ENCODE assay signal across 15 cellular contexts in the genomic region with DNA sequence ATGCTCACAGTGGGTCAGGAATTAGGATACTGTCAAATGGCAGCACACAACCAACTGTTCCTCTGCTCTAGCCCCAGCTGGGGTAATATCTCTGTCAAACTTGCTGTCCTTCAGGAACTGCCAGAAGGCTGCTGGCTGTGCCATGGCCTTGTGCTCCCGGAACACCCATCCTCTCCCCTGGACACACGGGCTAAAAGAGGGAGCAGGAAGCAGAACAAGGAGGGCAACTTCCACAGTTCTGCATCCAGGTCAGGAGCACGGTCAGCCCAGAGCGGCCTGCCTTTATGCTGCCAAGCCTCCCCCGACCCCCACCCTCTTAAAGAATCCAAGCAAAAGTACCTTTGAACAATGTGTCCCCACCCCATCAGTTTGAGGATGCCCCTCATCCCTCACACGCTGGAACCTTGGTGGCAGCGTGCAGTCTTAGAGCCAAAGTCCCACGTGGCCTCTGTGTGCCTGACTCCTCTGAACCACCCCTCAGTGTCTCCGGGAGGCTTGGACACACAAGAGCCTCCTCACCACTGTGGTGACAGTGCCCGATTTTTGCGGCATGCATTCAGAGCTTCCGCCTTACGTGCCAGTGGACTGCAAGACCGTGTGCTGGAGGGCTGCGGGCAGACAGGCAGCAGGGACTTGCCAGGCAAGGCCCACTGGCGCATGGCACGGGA.
DNase-seq lines count a peak whose midpoint lies in the region; ATAC-seq, FAIRE-seq and TF ChIP-seq lines count a peak whose summit lies in the region.
"Had no signal": no experiment of that assay in that cellular context is flagged by ENCODE, and none has a peak within 500 bp of the region (broad histone marks: within the 10 kb centered on the region; RNA-seq: fewer than 3 reads in every experiment).

No MANE protein-coding gene starts in this region.

- 97% methylated on average over 7 of the region's 17 CpGs for WGBS in HepG2 (ENCODE audit: low lambda C conversion rate)

- H3K4me1 ChIP-seq in HepG2 (ENCODE audit: insufficient read depth, low read length), result peaks cover 18% of the 10 kb centered on the region

- H3K27me3 ChIP-seq in HepG2 (ENCODE audit: control insufficient read depth in 1 of 2, insufficient read depth in 2 of 2, low read length in 2 of 2), result no peaks in the 10 kb centered on the region
- H3K27me3 ChIP-seq: tibial artery had no signal

- no peak for ATAC-seq in activated B cell treated with CpG ODN at 0.5 μM for 24 hours (ENCODE audit: low read depth)
- no peak; the same call in 2 of the 3 replicates for ATAC-seq in HepG2
- no peak for ATAC-seq in stimulated activated memory B cell treated with anti-CD40 and anti-IgM and Interleukin-4, amounts not matched to agents 10 μg/mL and 1 μg/mL and 100 μg/mL, for 72 hours
- ATAC-seq in HG03378 (IDR thresholded peaks at IDR 0.05; ENCODE audit: unreplicated experiment), result no peak

- peaks cover 90% of the 10 kb centered on the region for H3K36me3 Mint-ChIP-seq in activated B cell treated with CpG ODN at 0.5 μM for 24 hours (ENCODE audit: low read depth)
- H3K36me3 Mint-ChIP-seq in stimulated activated memory B cell treated with anti-CD40 and anti-IgM and Interleukin-4, amounts not matched to agents 10 μg/mL and 1 μg/mL and 100 μg/mL, for 72 hours, result peaks cover 54% of the 10 kb centered on the region

- H3K4me3 ChIP-seq in HepG2 (replicated peaks in 1 of 3; ENCODE audit: insufficient read depth in 1 of 3, low read depth in 2 of 3, low read length in 3 of 3), result no peak overlapping the region
- H3K4me3 ChIP-seq: tibial artery had no signal

- no peak for TF ChIP-seq RAD21 in HepG2 (CRISPR knock-in tag; IDR thresholded peaks at IDR 0.05)

- no peak for TF ChIP-seq POLR2A in HepG2 (IDR thresholded peaks at IDR 0.05; ENCODE audit: insufficient read depth in 1 of 2, low read depth in 2 of 2, low read length in 2 of 2)

- no peak for TF ChIP-seq CTCF in activated B cell treated with CpG ODN at 0.5 μM for 24 hours (IDR thresholded peaks at IDR 0.05)
- no peak for TF ChIP-seq CTCF in HepG2 (CRISPR knock-in tag; IDR thresholded peaks at IDR 0.05)

- TF ChIP-seq EP300 in HepG2 (IDR thresholded peaks at IDR 0.05; ENCODE audit: low read depth in 2 of 2, low read length in 2 of 2) (no peak), HepG2 (CRISPR knock-in tag; IDR thresholded peaks at IDR 0.05; ENCODE audit: borderline replicate concordance) (no peak)

- H3K9me3 ChIP-seq in HepG2 (ENCODE audit: low read length), result no peaks in the 10 kb centered on the region
- H3K9me3 ChIP-seq: tibial artery had no signal

- no peaks in the 10 kb centered on the region for H3K9me3 Mint-ChIP-seq in activated B cell treated with CpG ODN at 0.5 μM for 24 hours
- H3K9me3 Mint-ChIP-seq in stimulated activated memory B cell treated with anti-CD40 and anti-IgM and Interleukin-4, amounts not matched to agents 10 μg/mL and 1 μg/mL and 100 μg/mL, for 72 hours, result no peaks in the 10 kb centered on the region

- intact Hi-C loops in activated B cell treated with CpG ODN at 0.5 μM for 24 hours (cut with micrococcal nuclease), result no loop called here
- intact Hi-C loops in HepG2 (cut with micrococcal nuclease; ENCODE audit: unreplicated experiment), result no loop called here

- H3K4me1 Mint-ChIP-seq in activated B cell treated with CpG ODN at 0.5 μM for 24 hours, result peaks cover 2% of the 10 kb centered on the region
- peaks cover 21% of the 10 kb centered on the region for H3K4me1 Mint-ChIP-seq in stimulated activated memory B cell treated with anti-CD40 and anti-IgM and Interleukin-4, amounts not matched to agents 10 μg/mL and 1 μg/mL and 100 μg/mL, for 72 hours

- no peak overlapping the region for H3K4me3 Mint-ChIP-seq in activated B cell treated with CpG ODN at 0.5 μM for 24 hours
- peak overlapping the region; percentile 1 for H3K4me3 Mint-ChIP-seq in stimulated activated memory B cell treated with anti-CD40 and anti-IgM and Interleukin-4, amounts not matched to agents 10 μg/mL and 1 μg/mL and 100 μg/mL, for 72 hours

- in situ Hi-C loops in HepG2 (cut with HindIII; ENCODE audit: extremely low pct_ligation_motif_present, low pct_unique_long_range_greater_than_20kb), result no loop called here

- peak overlapping the region; percentile 18 for H3K27ac ChIP-seq in HepG2 (ENCODE audit: extremely low read length, insufficient read depth, low read length)
- H3K27ac ChIP-seq: tibial artery had no signal

- H3K27ac Mint-ChIP-seq in activated B cell treated with CpG ODN at 0.5 μM for 24 hours, result peak overlapping the region; percentile 12
- H3K27ac Mint-ChIP-seq in stimulated activated memory B cell treated with anti-CD40 and anti-IgM and Interleukin-4, amounts not matched to agents 10 μg/mL and 1 μg/mL and 100 μg/mL, for 72 hours, result peak overlapping the region; percentile 9

- H3K36me3 ChIP-seq in HepG2 (replicated peaks in 1 of 2; ENCODE audit: control insufficient read depth in 1 of 2, insufficient read depth in 2 of 2, low read length in 2 of 2), result peaks cover 25 to 70% of the 10 kb centered on the region in 2 experiments

- no peak overlapping the region for H3K9ac ChIP-seq in HepG2 (ENCODE audit: insufficient read depth, low read depth, low read length)

- peaks cover 31% of the 10 kb centered on the region for H3K79me2 ChIP-seq in HepG2 (ENCODE audit: insufficient read depth, low read length)

- H2AFZ ChIP-seq in HepG2 (ENCODE audit: low read length), result no peak overlapping the region

- no peaks in the 10 kb centered on the region for H3K27me3 Mint-ChIP-seq in activated B cell treated with CpG ODN at 0.5 μM for 24 hours
- H3K27me3 Mint-ChIP-seq in stimulated activated memory B cell treated with anti-CD40 and anti-IgM and Interleukin-4, amounts not matched to agents 10 μg/mL and 1 μg/mL and 100 μg/mL, for 72 hours, result no peaks in the 10 kb centered on the region

- FAIRE-seq in HepG2 (lab: Jason Lieb, UNC), result no peak
- FAIRE-seq: G401.6 had no signal

- CTCF ChIA-PET in activated B cell treated with CpG ODN at 0.5 μM for 24 hours (lab: Charles Lee), result no interaction called here
- CTCF ChIA-PET in HepG2 (lab: Yijun Ruan, JAX; ENCODE audit: low intra/inter-chr PET ratio, low total read pairs), result no interaction called here

- H3K4me2 ChIP-seq in HepG2 (ENCODE audit: low read depth, low read length), result no peak overlapping the region

- BruUV-seq in HepG2 (replicated peaks; lab: Mats Ljungman, UMichigan), result no TSS peak

- H4K20me1 ChIP-seq in HepG2 (ENCODE audit: insufficient read depth, low read length), result peaks cover 10% of the 10 kb centered on the region; the same call in 1 of the 2 replicates

- POLR2A ChIA-PET in activated B cell treated with CpG ODN at 0.5 μM for 24 hours (lab: Charles Lee), result no interaction called here
- POLR2A ChIA-PET in HepG2 (lab: Yijun Ruan, JAX), result no interaction called here

- DNase-seq in activated effector memory CD4-positive, alpha-beta T cell treated with anti-CD3 and anti-CD28 coated beads, Interleukin-2, amount 50 U/mL, for 16 hours, result peak; percentile 52
- DNase-seq in activated effector memory CD4-positive, alpha-beta T cell treated with Interleukin-2 at 50 U/mL for 16 hours, result no peak
- DNase-seq in activated B cell treated with CpG ODN at 0.5 μM for 24 hours (no peak), HepG2 (ENCODE audit: low spot score) (no peak), activated gamma-delta T cell treated with Interleukin-2 at 50 U/mL for 16 hours (no peak), NCI-H146 treated with DMSO at 0.1 percent for 48 hours (lab: John Stamatoyannopoulos, UW; ENCODE audit: unreplicated experiment) (no peak)
- DNase-seq: amniotic stem cell; NCI-H2029; NCI-H774; retina; stimulated activated CD4-positive, alpha-beta T cell treated with anti-CD3 and anti-CD28 coated beads, Interleukin-2, amount 100 ng/mL, for 24 hours had no signal

TF ChIP-seq in HepG2, 621 proteins besides CTCF, POLR2A, EP300 and RAD21 (continues in another document):
- TF ChIP-seq NFKB2 (CRISPR knock-in tag; IDR thresholded peaks at IDR 0.05; ENCODE audit: borderline replicate concordance) (no peak), ZFP36L2 (CRISPR knock-in tag; IDR thresholded peaks at IDR 0.05) (no peak), ZNF687 (CRISPR knock-in tag; IDR thresholded peaks at IDR 0.05) (peak; percentile 37; the same call in 1 of the 2 replicates), TFDP2 (CRISPR knock-in tag; IDR thresholded peaks at IDR 0.05) (no peak)
